In genomic region chr15:76335851-76336253, GRCh38 we compare ENCODE assay signal across 2 cellular contexts.
TF ChIP-seq lines count a peak whose summit lies in the region.

No MANE protein-coding gene starts in this region.

TF ChIP-seq in K562, 482 proteins besides CTCF, POLR2A, EP300 and RAD21 (continues in another document):
- TF ChIP-seq ZNF263 (CRISPR knock-in tag; IDR thresholded peaks at IDR 0.05; ENCODE audit: borderline replicate concordance) (peak; percentile 94), SMARCA5 (IDR thresholded peaks at IDR 0.05) (peak; percentile 56; the same call in 1 of the 2 replicates), ZNF431 (CRISPR knock-in tag; IDR thresholded peaks at IDR 0.05) (no peak), NUFIP1 (IDR thresholded peaks at IDR 0.05; ENCODE audit: partially characterized antibody) (no peak), ILF3 (IDR thresholded peaks at IDR 0.05; ENCODE audit: borderline replicate concordance) (no peak), NFRKB (IDR thresholded peaks at IDR 0.05; ENCODE audit: low read depth) (peak; percentile 85), NBN (IDR thresholded peaks at IDR 0.05; ENCODE audit: low read depth) (0 out of 2 replicates have a peak, but pooled peaks have one; percentile 40), BRD9 (IDR thresholded peaks at IDR 0.05; ENCODE audit: low read depth, partially characterized antibody) (peak; percentile 42), AFF1 (IDR thresholded peaks at IDR 0.05; ENCODE audit: low read depth in 1 of 2, partially characterized antibody in 2 of 2) (peak in 1 of 2 experiments; percentile 29), FOXK2 (conservative IDR thresholded peaks at IDR 0.05 in 1 of 2, IDR thresholded peaks at IDR 0.05 in 1 of 2; ENCODE audit: low read depth in 2 of 2) (peak; percentile 72 to 78), ZBTB5 (IDR thresholded peaks at IDR 0.05) (no peak), PRPF4 (IDR thresholded peaks at IDR 0.05; ENCODE audit: insufficient read depth, low read depth, low read length, poor library complexity, severe bottlenecking) (no peak), SPI1 (IDR thresholded peaks at IDR 0.05; ENCODE audit: borderline replicate concordance, low read depth, low read length) (peak; percentile 99), STAT6 (CRISPR knock-in tag; IDR thresholded peaks at IDR 0.05) (no peak), SMARCC2 (IDR thresholded peaks at IDR 0.05; ENCODE audit: low read depth) (0 out of 2 replicates have a peak, but pooled peaks have one; percentile 67), DPF2 (IDR thresholded peaks at IDR 0.05) (peak; percentile 52; the same call in 1 of the 2 replicates), SAP30 (IDR thresholded peaks at IDR 0.05; ENCODE audit: borderline replicate concordance, insufficient read depth, low read depth, low read length, poor library complexity, severe bottlenecking) (peak; percentile 46)

TF ChIP-seq in neural cell, 6 proteins besides CTCF, POLR2A, EP300 and RAD21:
- TF ChIP-seq SMC3 (conservative IDR thresholded peaks at IDR 0.05; ENCODE audit: poor library complexity) (no peak), POLR2AphosphoS5 (IDR thresholded peaks at IDR 0.05) (peak; percentile 73), MXI1 (conservative IDR thresholded peaks at IDR 0.05; ENCODE audit: poor library complexity, severe bottlenecking) (no peak), REST (IDR thresholded peaks at IDR 0.05; ENCODE audit: borderline replicate concordance) (no peak)
